In the genomic region with DNA sequence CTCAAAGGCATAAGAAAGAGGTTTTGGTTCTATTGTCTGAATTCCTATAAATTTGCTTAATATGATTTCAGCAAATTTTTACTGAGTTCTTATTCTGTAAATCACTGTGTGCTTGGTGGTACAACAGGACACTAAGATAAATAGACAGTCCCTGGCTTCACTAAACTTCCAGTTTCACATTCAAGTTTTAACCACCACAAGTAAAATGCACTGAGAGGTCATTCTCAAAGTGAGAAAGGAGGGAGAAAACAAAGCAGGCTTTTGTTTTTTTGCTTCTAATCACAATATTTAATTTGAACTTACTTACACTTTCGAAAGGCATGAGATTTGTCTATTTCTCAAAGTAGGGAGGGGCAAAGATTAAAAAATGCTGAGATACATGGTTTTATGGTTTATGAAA, we compare ENCODE assay signal across 16 cellular contexts.
DNase-seq lines count a peak whose midpoint lies in the region; ATAC-seq and TF ChIP-seq lines count a peak whose summit lies in the region.
"Had no signal": no experiment of that assay in that cellular context is flagged by ENCODE, and none has a peak within 500 bp of the region (broad histone marks: within the 10 kb centered on the region; RNA-seq: fewer than 3 reads in every experiment).

No MANE protein-coding gene starts in this region.

- no peak for TF ChIP-seq CTCF in PC-3 (conservative IDR thresholded peaks at IDR 0.05; ENCODE audit: low read depth, low read length)

- no peaks in the 10 kb centered on the region for H3K79me2 ChIP-seq in PC-3 (ENCODE audit: low read length)

- H3K27me3 ChIP-seq in PC-3 (ENCODE audit: low read length), result no peaks in the 10 kb centered on the region
- H3K27me3 ChIP-seq: breast epithelium, pancreas had no signal

- intact Hi-C loops in PC-3 (cut with micrococcal nuclease), result no loop called here

- no peaks in the 10 kb centered on the region for H4K20me1 ChIP-seq in PC-3 (ENCODE audit: low read length)

- CTCF ChIA-PET in PC-3 (lab: Charles Lee), result no interaction called here

- no peaks in the 10 kb centered on the region for H3K4me1 ChIP-seq in PC-3 (ENCODE audit: insufficient read depth, low read length)
- H3K4me1 ChIP-seq: breast epithelium, pancreas had no signal

- H3K9ac ChIP-seq in PC-3 (ENCODE audit: low read length), result no peak overlapping the region

- no peak overlapping the region for H3K4me2 ChIP-seq in PC-3 (ENCODE audit: low read length)

- DNase-seq in foreskin melanocyte (peak; percentile 57), T-helper 1 cell (no peak), mesenteric fat pad (ENCODE audit: low spot score) (no peak), PC-3 (no peak)
- DNase-seq in activated CD8-positive, alpha-beta memory T cell treated with anti-CD3 and anti-CD28 coated beads for 24 hours, result no peak
- DNase-seq: activated naive CD4-positive, alpha-beta T cell treated with Interleukin-2 at 50 U/mL for 16 hours; CD4-positive, CD25-positive, alpha-beta regulatory T cell; Karpas-422; mucosa of descending colon; NCI-H187 treated with DMSO at 0.1 percent for 48 hours; NCI-H774; pancreas had no signal

- H3K9me3 ChIP-seq in PC-3 (ENCODE audit: low read length), result no peaks in the 10 kb centered on the region
- H3K9me3 ChIP-seq: breast epithelium, mucosa of descending colon, pancreas had no signal

- H3K27ac ChIP-seq in PC-3 (ENCODE audit: low read length), result no peak overlapping the region
- H3K27ac ChIP-seq: breast epithelium, pancreas had no signal

- BruUV-seq in PC-3 (replicated peaks; lab: Mats Ljungman, UMichigan), result no TSS peak

- ATAC-seq in GM18909 (IDR thresholded peaks at IDR 0.05; ENCODE audit: poor library complexity, unreplicated experiment), result peak; percentile 81
- ATAC-seq in HG02571 (IDR thresholded peaks at IDR 0.05; ENCODE audit: unreplicated experiment), result peak; percentile 65
- ATAC-seq in HG03342 (IDR thresholded peaks at IDR 0.05; ENCODE audit: unreplicated experiment), result peak; percentile 84
- no peak for ATAC-seq in PC-3
- ATAC-seq: mucosa of descending colon, pancreas had no signal

- H2AFZ ChIP-seq in PC-3 (ENCODE audit: low read length), result no peak overlapping the region

- no peaks in the 10 kb centered on the region for H3K36me3 ChIP-seq in PC-3 (ENCODE audit: low read depth, low read length)
- H3K36me3 ChIP-seq: breast epithelium, pancreas had no signal

- H3K9me2 ChIP-seq in PC-3 (replicated peaks; ENCODE audit: low read length), result no peaks in the 10 kb centered on the region

- POLR2A ChIA-PET in PC-3 (lab: Charles Lee; ENCODE audit: unreplicated experiment), result no interaction called here

- H3K4me3 ChIP-seq in PC-3 (ENCODE audit: low read length), result no peak overlapping the region
- H3K4me3 ChIP-seq: breast epithelium, mucosa of descending colon, pancreas had no signal

- H3F3A ChIP-seq in PC-3 (ENCODE audit: low read length, unreplicated experiment), result no peaks in the 10 kb centered on the region
